25 cellular contexts compared by ENCODE assay signal in genomic region chr3:53122255-53122932, GRCh38. TPM values are rescaled to one million over a fixed set of nuclear protein-coding genes. Genes with fewer than 3 reads are reported as not detected.
DNase-seq lines count a peak whose midpoint lies in the region; ATAC-seq and TF ChIP-seq lines count a peak whose summit lies in the region.
"Had no signal": no experiment of that assay in that cellular context is flagged by ENCODE, and none has a peak within 500 bp of the region (broad histone marks: within the 10 kb centered on the region; RNA-seq: fewer than 3 reads in every experiment).

No MANE protein-coding gene starts in this region.

- H3K9me3 Mint-ChIP-seq in endodermal cell = no peaks in the 10 kb centered on the region
- no peaks in the 10 kb centered on the region for H3K9me3 Mint-ChIP-seq in CD8-positive, alpha-beta T cell
- H3K9me3 Mint-ChIP-seq: CD8-positive, alpha-beta memory T cell; GM23338; H9 had no signal

- no peak overlapping the region for H3K4me3 Mint-ChIP-seq in endodermal cell
- no peak overlapping the region for H3K4me3 Mint-ChIP-seq in CD8-positive, alpha-beta T cell
- H3K4me3 Mint-ChIP-seq: CD8-positive, alpha-beta memory T cell; GM23338; H9 had no signal

- H3K27ac Mint-ChIP-seq in endodermal cell = no peak overlapping the region
- H3K27ac Mint-ChIP-seq in CD8-positive, alpha-beta T cell = no peak overlapping the region
- H3K27ac Mint-ChIP-seq: GM23338, H9 had no signal

- ATAC-seq in CD8-positive, alpha-beta T cell = no peak
- ATAC-seq: GM12878, GM23338, K562 had no signal

- H3K36me3 ChIP-seq in endodermal cell (ENCODE audit: control insufficient read depth, insufficient read depth, low read length) = peaks cover 78% of the 10 kb centered on the region
- peaks cover 85% of the 10 kb centered on the region for H3K36me3 ChIP-seq in left ventricle myocardium inferior
- H3K36me3 ChIP-seq in neutrophil = peaks cover 23% of the 10 kb centered on the region
- H3K36me3 ChIP-seq in CD8-positive, alpha-beta T cell (ENCODE audit: insufficient read depth, low read length) = peaks cover 62% of the 10 kb centered on the region

- intact Hi-C loops in left ventricle myocardium inferior (cut with micrococcal nuclease) = no loop called here
- intact Hi-C loops in CD8-positive, alpha-beta T cell (cut with DNase I, micrococcal nuclease) = no loop called here

- peaks cover 9% of the 10 kb centered on the region for H3K4me1 Mint-ChIP-seq in endodermal cell
- H3K4me1 Mint-ChIP-seq in CD8-positive, alpha-beta T cell (ENCODE audit: low read depth) = peaks cover 4% of the 10 kb centered on the region
- H3K4me1 Mint-ChIP-seq: GM23338, H9 had no signal

- no peaks in the 10 kb centered on the region for H3K27me3 ChIP-seq in HL-60 (ENCODE audit: insufficient read depth, poor library complexity, severe bottlenecking)
- H3K27me3 ChIP-seq in endodermal cell (ENCODE audit: control insufficient read depth, insufficient read depth, low read length, poor library complexity, severe bottlenecking) = no peaks in the 10 kb centered on the region
- no peaks in the 10 kb centered on the region for H3K27me3 ChIP-seq in left ventricle myocardium inferior (ENCODE audit: low read depth)
- H3K27me3 ChIP-seq in neutrophil = no peaks in the 10 kb centered on the region
- no peaks in the 10 kb centered on the region for H3K27me3 ChIP-seq in CD8-positive, alpha-beta T cell (ENCODE audit: insufficient read depth, low read length)

- POLR2A ChIA-PET in CD8-positive, alpha-beta T cell (lab: Charles Lee) = no interaction called here

- no peak overlapping the region for H3K4me3 ChIP-seq in HL-60 (replicated peaks; ENCODE audit: insufficient read depth, low read length)
- no peak overlapping the region for H3K4me3 ChIP-seq in endodermal cell (ENCODE audit: low read length)
- H3K4me3 ChIP-seq in left ventricle myocardium inferior = no peak overlapping the region
- H3K4me3 ChIP-seq in neutrophil (ENCODE audit: low read depth in 1 of 2, low read length in 1 of 2) = peak overlapping the region; percentile 30 to 33
- H3K4me3 ChIP-seq in CD8-positive, alpha-beta T cell (ENCODE audit: low read depth, low read length) = no peak overlapping the region
- H3K4me3 ChIP-seq: GM12878, GM23338, K562, PC-9 had no signal

- no peak overlapping the region for H3K9ac ChIP-seq in endodermal cell (ENCODE audit: extremely low read depth, low read length, poor library complexity, severe bottlenecking)

- peak overlapping the region; percentile 53 for H3K27ac ChIP-seq in HL-60 (replicated peaks)
- no peak overlapping the region for H3K27ac ChIP-seq in endodermal cell (ENCODE audit: low read depth, low read length)
- H3K27ac ChIP-seq in left ventricle myocardium inferior (replicated peaks) = peak overlapping the region; percentile 65
- peak overlapping the region; percentile 89 for H3K27ac ChIP-seq in neutrophil
- no peak overlapping the region for H3K27ac ChIP-seq in CD8-positive, alpha-beta T cell (ENCODE audit: low read depth, low read length)
- H3K27ac ChIP-seq: PC-9 had no signal

- peaks cover 50% of the 10 kb centered on the region for H3K36me3 Mint-ChIP-seq in endodermal cell (ENCODE audit: low read depth)
- H3K36me3 Mint-ChIP-seq in CD8-positive, alpha-beta T cell = peaks cover 91% of the 10 kb centered on the region

- DNase-seq in HL-60 (ENCODE audit: low read depth in 1 of 2, low spot score in 1 of 2) (no peak), endodermal cell (peak; percentile 15), left ventricle myocardium inferior (no peak), NOMO-1 (lab: John Stamatoyannopoulos, UW; ENCODE audit: unreplicated experiment in 2 of 2) (no peak), NCI-H2029 treated with DMSO at 0.1 percent for 48 hours (lab: John Stamatoyannopoulos, UW) (no peak)
- DNase-seq in CD8-positive, alpha-beta T cell = no peak
- DNase-seq: C1 segment of cervical spinal cord; CD8-positive, alpha-beta memory T cell; DMS 273 treated with DMSO at 0.1 percent for 48 hours; DMS79; EL; GDM1; H9; NCI-H1105 treated with DMSO at 0.1 percent for 48 hours; NCI-H146; NCI-H1930; NCI-H446; NCI-H526; NCI-H82; PC-9; SHP77 had no signal

- TF ChIP-seq CTCF in HL-60 (IDR thresholded peaks at IDR 0.05; ENCODE audit: insufficient read depth, low read length) (no peak), endodermal cell (conservative IDR thresholded peaks at IDR 0.05) (no peak), left ventricle myocardium inferior (IDR thresholded peaks at IDR 0.05; ENCODE audit: borderline replicate concordance) (no peak), neutrophil (IDR thresholded peaks at IDR 0.05) (no peak)
- no peak for TF ChIP-seq CTCF in CD8-positive, alpha-beta T cell (IDR thresholded peaks at IDR 0.05)

- CTCF ChIA-PET in CD8-positive, alpha-beta T cell (lab: Charles Lee) = interaction anchor here (1.2 to 17.0 kb wide), 4 partner anchors 8 to 73 kb away, joined by 4 to 295 read pairs (median 6); no protein-coding TSS in a partner anchor

- peaks cover 10% of the 10 kb centered on the region for H3K4me1 ChIP-seq in endodermal cell (ENCODE audit: control insufficient read depth, insufficient read depth, low read length)
- H3K4me1 ChIP-seq in left ventricle myocardium inferior = peaks cover 48% of the 10 kb centered on the region
- H3K4me1 ChIP-seq in neutrophil (ENCODE audit: control insufficient read depth in 1 of 2, insufficient read depth in 1 of 2, low read depth in 1 of 2, low read length in 1 of 2) = peaks cover 50 to 51% of the 10 kb centered on the region in 2 experiments
- no peaks in the 10 kb centered on the region for H3K4me1 ChIP-seq in CD8-positive, alpha-beta T cell (ENCODE audit: insufficient read depth, low read length)

- WGBS in endodermal cell (ENCODE audit: insufficient coverage in 1 of 2, insufficient read length in 1 of 2), 2 experiments = 94 to 95% methylated on average over 3 to 4 of the region's 4 CpGs

- H3K27me3 Mint-ChIP-seq in endodermal cell (ENCODE audit: insufficient read depth) = no peaks in the 10 kb centered on the region
- H3K27me3 Mint-ChIP-seq in CD8-positive, alpha-beta T cell (ENCODE audit: low read depth) = no peaks in the 10 kb centered on the region
- H3K27me3 Mint-ChIP-seq: CD8-positive, alpha-beta memory T cell had no signal

- H3K9me3 ChIP-seq in endodermal cell (ENCODE audit: control insufficient read depth, low read length) (no peaks in the 10 kb centered on the region), left ventricle myocardium inferior (replicated peaks) (no peaks in the 10 kb centered on the region), neutrophil (no peaks in the 10 kb centered on the region)
- no peaks in the 10 kb centered on the region for H3K9me3 ChIP-seq in CD8-positive, alpha-beta T cell (ENCODE audit: low read length)

RNA-seq across cellular contexts. Expression of gene RFT1, which starts 7.8 kb away (rescaled TPM):
- total RNA-seq in endodermal cell (10 to 100 TPM; 29.3 to 35.2 TPM), left ventricle myocardium inferior (9.4 TPM)
- 27.5 TPM for polyA plus RNA-seq in endodermal cell (2013, experiment 1 of 2)
- polyA plus RNA-seq in endodermal cell (2013, experiment 2 of 2) = 22.1 TPM
- total RNA-seq in CD8-positive, alpha-beta T cell = 1 to 10 TPM; 6.6 to 7.0 TPM

RNA-seq across cellular contexts. Expression of gene PRKCD, which starts 38.6 kb away (rescaled TPM):
- total RNA-seq in endodermal cell (10 to 100 TPM; 19.9 to 26.6 TPM), left ventricle myocardium inferior (13.6 TPM)
- 14.3 TPM for polyA plus RNA-seq in endodermal cell (2013, experiment 1 of 2)
- polyA plus RNA-seq in endodermal cell (2013, experiment 2 of 2) = 15.7 TPM
- total RNA-seq in CD8-positive, alpha-beta T cell = 10 to 100 TPM; 19.6 to 20.7 TPM

Comparison
In these comparisons a context has a peak if more than half of its experiments do, and no peak if none do; other contexts are left out.
1. H3K27ac ChIP-seq: peak in HL-60 (single experiment), left ventricle myocardium inferior (single experiment) and neutrophil (single experiment); none in endodermal cell (single experiment) and CD8-positive, alpha-beta T cell (single experiment).
2. H3K4me3 ChIP-seq: peak in neutrophil (2 of 2); none in HL-60 (single experiment), endodermal cell (single experiment), left ventricle myocardium inferior (single experiment) and CD8-positive, alpha-beta T cell (single experiment).